8 cellular contexts compared by ENCODE assay signal in the genomic region with DNA sequence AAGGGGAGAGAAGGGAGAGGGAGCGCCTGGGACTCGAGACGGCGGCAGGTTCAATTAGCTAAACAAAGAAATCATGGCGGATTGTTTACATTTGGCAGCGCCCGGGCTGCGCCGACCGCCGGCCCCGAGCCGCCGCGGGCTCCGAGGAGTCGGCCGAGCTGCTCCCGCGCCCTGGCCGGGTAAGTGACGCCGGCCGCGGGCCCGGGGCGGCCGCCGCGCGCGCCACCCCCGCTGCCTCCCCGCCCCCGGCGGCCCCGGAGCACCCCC.
DNase-seq lines count a peak whose midpoint lies in the region; TF ChIP-seq lines count a peak whose summit lies in the region.

No MANE protein-coding gene starts in this region.

- H3K4me1 ChIP-seq in GM23248 (ENCODE audit: insufficient read depth) (peaks cover 4% of the 10 kb centered on the region; the same call in 1 of the 2 replicates), neuron (ENCODE audit: insufficient read depth, low read length) (peaks cover 11% of the 10 kb centered on the region)

- no peak overlapping the region for H3K4me3 Mint-ChIP-seq in HFFc6

- peak overlapping the region; percentile 40; the same call in 1 of the 2 replicates for H3K9ac ChIP-seq in GM23248

- H3K36me3 Mint-ChIP-seq in HFFc6 (ENCODE audit: low read depth): no peaks in the 10 kb centered on the region

- H2AFZ ChIP-seq in GM23248: peak overlapping the region; percentile 69
- H2AFZ ChIP-seq in neuron (ENCODE audit: low read depth, low read length): peak overlapping the region; percentile 81

- H3K9me3 ChIP-seq in GM23248 (ENCODE audit: low read depth) (no peaks in the 10 kb centered on the region), neuron (ENCODE audit: low read length) (no peaks in the 10 kb centered on the region)

- TF ChIP-seq CTCF in coronary artery (IDR thresholded peaks at IDR 0.05) (no peak), HFFc6 (IDR thresholded peaks at IDR 0.05) (no peak)

- 3% methylated on average over 37 of the region's 37 CpGs; no CpG with 5 or more reads in 1 of the 2 experiments for WGBS in GM23248 (ENCODE audit: low coverage in 1 of 2, low lambda C conversion rate in 2 of 2, missing lambda C conversion rate in 2 of 2), 2 experiments

- DNase-seq in COR-L47 (lab: John Stamatoyannopoulos, UW) (peak; percentile 62), GM23248 (peak; percentile 45), NCI-H460 (ENCODE audit: extremely low read depth, low read depth) (peak; percentile 11), coronary artery (ENCODE audit: low spot score) (no peak), HFFc6 (no peak), superior temporal gyrus (ENCODE audit: extremely low spot score) (no peak)
- DNase-seq in activated naive CD4-positive, alpha-beta T cell treated with Interleukin-2 at 50 U/mL for 16 hours: no peak

- peaks cover 23% of the 10 kb centered on the region for H3K27me3 ChIP-seq in GM23248 (replicated peaks; ENCODE audit: insufficient read depth)
- H3K27me3 ChIP-seq in neuron (ENCODE audit: insufficient read depth, low read length): no peaks in the 10 kb centered on the region

- H3K36me3 ChIP-seq in GM23248 (ENCODE audit: low read depth): no peaks in the 10 kb centered on the region
- no peaks in the 10 kb centered on the region for H3K36me3 ChIP-seq in neuron (ENCODE audit: insufficient read depth, low read length)

- H4K20me1 ChIP-seq in GM23248 (ENCODE audit: insufficient read depth): no peaks in the 10 kb centered on the region

- in situ Hi-C loops in GM23248 (cut with MboI): loop anchor here (25.0 kb wide), 2 partner anchors 291 to 516 kb away; no protein-coding TSS in a partner anchor

- H3K79me2 ChIP-seq in GM23248 (ENCODE audit: insufficient read depth): no peaks in the 10 kb centered on the region

- H3K9me2 ChIP-seq in GM23248 (ENCODE audit: insufficient read depth): no peaks in the 10 kb centered on the region

- H3K27ac Mint-ChIP-seq in HFFc6: no peak overlapping the region

- no peaks in the 10 kb centered on the region for H3K4me1 Mint-ChIP-seq in HFFc6 (ENCODE audit: low read depth)

- peak overlapping the region; percentile 79 for H3K4me3 ChIP-seq in GM23248
- peak overlapping the region; percentile 55 for H3K4me3 ChIP-seq in coronary artery
- H3K4me3 ChIP-seq in neuron (ENCODE audit: low read length): peak overlapping the region; percentile 99

- H3K4me2 ChIP-seq in GM23248 (ENCODE audit: unreplicated experiment): peak overlapping the region; percentile 87

- H3F3A ChIP-seq in GM23248 (ENCODE audit: insufficient read depth): no peaks in the 10 kb centered on the region

- no peaks in the 10 kb centered on the region for H3K9me3 Mint-ChIP-seq in HFFc6

- H3K27ac ChIP-seq in GM23248 (no peak overlapping the region), coronary artery (no peak overlapping the region)

- peaks cover 13% of the 10 kb centered on the region for H3K27me3 Mint-ChIP-seq in HFFc6 (ENCODE audit: insufficient read depth)

Comparison
In these comparisons a context has a peak if more than half of its experiments do, and no peak if none do; other contexts are left out.
1. DNase-seq: peak in COR-L47 (single experiment), GM23248 (single experiment) and NCI-H460 (single experiment); none in coronary artery (single experiment), HFFc6 (single experiment), superior temporal gyrus (single experiment) and activated naive CD4-positive, alpha-beta T cell treated with Interleukin-2 at 50 U/mL for 16 hours (single experiment).
2. Peak in every context shown above with its lines, with median percentiles within 50 percentile points of each other: H3K4me3 ChIP-seq.